In the genomic region with DNA sequence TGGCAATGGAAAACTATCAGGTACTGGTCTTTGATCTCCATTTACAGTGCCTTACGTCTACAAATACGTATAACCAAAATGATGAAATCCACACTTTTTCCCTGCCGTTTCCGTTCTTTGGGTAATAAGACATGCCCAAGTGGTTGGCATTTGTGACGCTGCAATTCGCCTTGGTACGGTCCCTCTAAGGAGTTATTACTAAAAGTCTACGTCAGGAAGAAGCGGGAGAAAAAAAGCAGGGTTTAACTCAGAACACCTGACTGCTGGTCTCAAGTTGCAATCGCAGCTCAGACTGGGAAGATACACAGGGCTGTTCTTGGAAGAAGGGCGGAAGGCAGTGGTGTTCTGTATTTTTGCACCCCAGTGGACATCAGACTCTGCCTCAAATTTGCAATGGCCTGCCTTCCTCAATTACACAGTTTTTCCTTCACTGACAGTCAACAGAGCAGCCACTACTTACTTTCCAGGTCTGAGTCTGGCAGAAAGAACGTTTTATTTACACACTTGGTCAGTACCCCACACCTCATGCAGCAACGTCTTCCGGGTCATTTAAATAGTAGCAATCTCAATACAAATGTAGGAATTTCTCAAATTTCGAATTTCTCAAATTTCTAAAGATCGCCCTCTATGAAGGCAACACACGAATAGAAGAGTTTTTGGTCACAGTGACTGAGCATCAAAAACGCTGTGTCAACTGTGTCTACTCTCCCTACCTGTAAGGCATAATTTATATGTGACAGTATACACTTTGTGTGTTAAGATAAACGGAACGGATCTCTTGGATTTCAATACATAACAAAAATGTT, we compare ENCODE assay signal across 13 cellular contexts. TPM values are rescaled to one million over a fixed set of nuclear protein-coding genes. Genes with fewer than 3 reads are reported as not detected.
DNase-seq lines count a peak whose midpoint lies in the region; ATAC-seq and TF ChIP-seq lines count a peak whose summit lies in the region.
"Had no signal": no experiment of that assay in that cellular context is flagged by ENCODE, and none has a peak within 500 bp of the region (broad histone marks: within the 10 kb centered on the region; RNA-seq: fewer than 3 reads in every experiment).

No MANE protein-coding gene starts in this region.

- H3K9me3 Mint-ChIP-seq in Calu3 (ENCODE audit: low read depth, unreplicated experiment) (no peaks in the 10 kb centered on the region), mesothelial cell of epicardium (no peaks in the 10 kb centered on the region)
- H3K9me3 Mint-ChIP-seq in naive thymus-derived CD8-positive, alpha-beta T cell: peaks cover 0 to 2% (median 0%) of the 10 kb centered on the region in 9 donors

- H3K27me3 ChIP-seq in colonic mucosa (no peaks in the 10 kb centered on the region), tibial artery (peaks cover 0 to 42% of the 10 kb centered on the region in 2 donors)

- DNase-seq in Calu3 (no peak), NCI-H1105 (lab: John Stamatoyannopoulos, UW) (peak; percentile 2), colonic mucosa (no peak), mesothelial cell of epicardium (ENCODE audit: low spot score in 2 of 2, unreplicated experiment in 2 of 2) (no peak), NCI-H446 treated with DMSO at 0.1 percent for 48 hours (lab: John Stamatoyannopoulos, UW) (no peak), tibial artery (no peak)
- no peak for DNase-seq in naive thymus-derived CD8-positive, alpha-beta T cell
- DNase-seq: DND-41; effector CD8-positive, alpha-beta T cell; Kasumi-1; stimulated activated CD4-positive, alpha-beta T cell treated with anti-CD3 and anti-CD28 coated beads, Interleukin-2, amount 100 ng/mL, for 24 hours had no signal

- TF ChIP-seq CTCF in Calu3 (IDR thresholded peaks at IDR 0.05; ENCODE audit: unreplicated experiment) (no peak), colonic mucosa (IDR thresholded peaks at IDR 0.05) (no peak), mesothelial cell of epicardium (IDR thresholded peaks at IDR 0.05; ENCODE audit: unreplicated experiment) (no peak), tibial artery (IDR thresholded peaks at IDR 0.05) (no peak)

- H3K9me3 ChIP-seq in colonic mucosa (no peaks in the 10 kb centered on the region), tibial artery (no peaks in the 10 kb centered on the region)
- H3K9me3 ChIP-seq: thoracic aorta had no signal

- intact Hi-C loops in Calu3 (cut with micrococcal nuclease; ENCODE audit: unreplicated experiment) (loop anchor here (5.0 kb wide), 1 partner anchor 36 kb away; no protein-coding TSS in a partner anchor), colonic mucosa (cut with DNase I) (no loop called here), tibial artery (cut with DNase I; ENCODE audit: low total_unique reads) (no loop called here)

- H3K27me3 Mint-ChIP-seq in Calu3 (ENCODE audit: unreplicated experiment) (no peaks in the 10 kb centered on the region), mesothelial cell of epicardium (ENCODE audit: low read depth) (no peaks in the 10 kb centered on the region)
- peaks cover 0 to 18% (median 9%) of the 10 kb centered on the region in 5 donors for H3K27me3 Mint-ChIP-seq in naive thymus-derived CD8-positive, alpha-beta T cell

- ATAC-seq in naive thymus-derived CD8-positive, alpha-beta T cell: no peak
- no peak for ATAC-seq in HG03469 (IDR thresholded peaks at IDR 0.05; ENCODE audit: unreplicated experiment)

- H3K36me3 ChIP-seq in colonic mucosa (no peaks in the 10 kb centered on the region), tibial artery (no peaks in the 10 kb centered on the region)
- H3K36me3 ChIP-seq: thoracic aorta had no signal

- H3K4me3 Mint-ChIP-seq in Calu3 (ENCODE audit: low read depth, unreplicated experiment): peak overlapping the region; percentile 82
- peak overlapping the region; percentile 70 for H3K4me3 Mint-ChIP-seq in mesothelial cell of epicardium
- peak overlapping the region in 3 of 10 donors; percentile 55 to 75 (median 72) for H3K4me3 Mint-ChIP-seq in naive thymus-derived CD8-positive, alpha-beta T cell

- peak overlapping the region; percentile 76 for H3K27ac ChIP-seq in colonic mucosa
- no peak overlapping the region for H3K27ac ChIP-seq in tibial artery
- H3K27ac ChIP-seq: thoracic aorta had no signal

- BruUV-seq in Calu3 (replicated peaks; lab: Mats Ljungman, UMichigan): TSS peak; percentile 89

- H3K9ac ChIP-seq in colonic mucosa (ENCODE audit: low read depth in 2 of 2, low read length in 2 of 2): peak overlapping the region; percentile 33 to 99

- H3K4me1 ChIP-seq in colonic mucosa (peaks cover 6% of the 10 kb centered on the region), tibial artery (peaks cover 0 to 17% (median 12%) of the 10 kb centered on the region in 4 donors)

- H3K4me1 Mint-ChIP-seq in Calu3 (ENCODE audit: low read depth, unreplicated experiment) (peaks cover 16% of the 10 kb centered on the region), mesothelial cell of epicardium (peaks cover 22% of the 10 kb centered on the region)
- peaks cover 2 to 10% (median 7%) of the 10 kb centered on the region in 4 donors for H3K4me1 Mint-ChIP-seq in naive thymus-derived CD8-positive, alpha-beta T cell

- H3K36me3 Mint-ChIP-seq in Calu3 (ENCODE audit: insufficient read depth, unreplicated experiment): peaks cover 47% of the 10 kb centered on the region
- H3K36me3 Mint-ChIP-seq in mesothelial cell of epicardium: no peaks in the 10 kb centered on the region
- no peaks in the 10 kb centered on the region for H3K36me3 Mint-ChIP-seq in naive thymus-derived CD8-positive, alpha-beta T cell

- POLR2A ChIA-PET in naive thymus-derived CD8-positive, alpha-beta T cell (lab: Charles Lee): interaction anchor here (0.6 kb wide), 1 partner anchor 58 kb away, joined by 3 read pairs; no protein-coding TSS in a partner anchor

- CTCF ChIA-PET in Calu3 (lab: Charles Lee): interaction anchor here (0.9 kb wide), 2 partner anchors 26 to 27 kb away, joined by 3 to 4 read pairs; no protein-coding TSS in a partner anchor

- H3K27ac Mint-ChIP-seq in Calu3 (ENCODE audit: unreplicated experiment): peak overlapping the region; percentile 79
- H3K27ac Mint-ChIP-seq in mesothelial cell of epicardium: peak overlapping the region; percentile 81
- H3K27ac Mint-ChIP-seq in naive thymus-derived CD8-positive, alpha-beta T cell: no peak overlapping the region

- peak overlapping the region; percentile 45 for H3K4me3 ChIP-seq in colonic mucosa
- H3K4me3 ChIP-seq in tibial artery: no peak overlapping the region

RNA-seq across cellular contexts. Expression of a gene that starts 2.1 kb away (rescaled TPM):
- 55.8 and 63.8 TPM in 2 replicates for total RNA-seq in Calu3 (2022)
- total RNA-seq in colonic mucosa: 10 to 100 TPM; 63.9 to 66.2 TPM
- total RNA-seq in mesothelial cell of epicardium: 27.2 to 31.0 TPM (median 30.0 TPM) in 3 replicates
- total RNA-seq in naive thymus-derived CD8-positive, alpha-beta T cell: under 1 TPM; 0.44 to 0.47 TPM
- polyA plus RNA-seq in naive thymus-derived CD8-positive, alpha-beta T cell: under 1 TPM; 0.06 to 0.85 (median 0.34) TPM

Comparison
In these comparisons a context has a peak if more than half of its experiments do, and no peak if none do; other contexts are left out.
1. H3K27ac Mint-ChIP-seq: peak in Calu3 (single experiment) and mesothelial cell of epicardium (single experiment); none in naive thymus-derived CD8-positive, alpha-beta T cell (0 of 10).
2. RNA of a gene that starts 2.1 kb away (total RNA-seq): 63.9 to 66.2 TPM in colonic mucosa, 55.8 to 63.8 TPM in Calu3 and 27.2 to 31.0 TPM in mesothelial cell of epicardium; 0.44 to 0.47 TPM in naive thymus-derived CD8-positive, alpha-beta T cell; every median in the first group is over 10 times any median in the second.